14 cellular contexts compared by ENCODE assay signal in genomic region chr2:131521961-131522781, GRCh38. TPM values are rescaled to one million over a fixed set of nuclear protein-coding genes. Genes with fewer than 3 reads are reported as not detected.
DNase-seq lines count a peak whose midpoint lies in the region; ATAC-seq and TF ChIP-seq lines count a peak whose summit lies in the region.
"Had no signal": no experiment of that assay in that cellular context is flagged by ENCODE, and none has a peak within 500 bp of the region (broad histone marks: within the 10 kb centered on the region; RNA-seq: fewer than 3 reads in every experiment).

No MANE protein-coding gene starts in this region.

- no peaks in the 10 kb centered on the region for H3K4me1 ChIP-seq in HEK293 (ENCODE audit: control insufficient read depth, insufficient read depth, low read length)
- peaks cover 0 to 8% (median under 1%) of the 10 kb centered on the region in 9 donors for H3K4me1 ChIP-seq in heart right ventricle
- peaks cover 2% of the 10 kb centered on the region for H3K4me1 ChIP-seq in ovary (ENCODE audit: insufficient read depth)
- H3K4me1 ChIP-seq: SJSA1 had no signal

- H3K27ac ChIP-seq in HEK293 (ENCODE audit: extremely low read depth, low read depth, low read length), result no peak overlapping the region
- peak overlapping the region in 1 of 10 donors; percentile 14 for H3K27ac ChIP-seq in heart right ventricle
- no peak overlapping the region for H3K27ac ChIP-seq in ovary
- H3K27ac ChIP-seq: SJSA1 had no signal

- H3K27me3 ChIP-seq in heart right ventricle (peaks cover 0 to 2% (median 0%) of the 10 kb centered on the region in 7 donors), ovary (no peaks in the 10 kb centered on the region)
- H3K27me3 ChIP-seq: SJSA1 had no signal

- H3K27ac Mint-ChIP-seq in CD14-positive monocyte, result peak overlapping the region in 1 of 7 donors; percentile 5
- H3K27ac Mint-ChIP-seq in Calu3 (ENCODE audit: unreplicated experiment), result no peak overlapping the region
- H3K27ac Mint-ChIP-seq: activated naive CD8-positive, alpha-beta T cell treated with anti-CD3 and anti-CD28 coated beads, Interleukin-2, amount 10 ng/mL, durations not matched to agents 7 days and 5 days had no signal

- intact Hi-C loops in CD14-positive monocyte (cut with micrococcal nuclease), result no loop called here
- intact Hi-C loops in heart right ventricle (cut with DNase I), result no loop called here
- intact Hi-C loops in ovary (cut with DNase I), result no loop called here
- intact Hi-C loops in Calu3 (cut with micrococcal nuclease; ENCODE audit: unreplicated experiment), result no loop called here

- H3K4me3 ChIP-seq in HEK293 (ENCODE audit: low read depth, low read length), result no peak overlapping the region
- no peak overlapping the region for H3K4me3 ChIP-seq in heart right ventricle
- H3K4me3 ChIP-seq in ovary, result no peak overlapping the region
- H3K4me3 ChIP-seq: SJSA1 had no signal

- DNase-seq in CD14-positive monocyte (ENCODE audit: low spot score) (peak; percentile 33), heart right ventricle (peak; percentile 60 to 67), ovary (peak in 4 of 5 donors; percentile 48 to 77 (median 66)), Calu3 (no peak)
- DNase-seq in stimulated activated CD4-positive, alpha-beta T cell treated with anti-CD3 and anti-CD28 coated beads, Interleukin-1b, Interleukin-23, amount 100 ng/mL, for 48 hours, result no peak
- DNase-seq in activated CD4-positive, CD25-positive, alpha-beta regulatory T cell (lab: John Stamatoyannopoulos, UW), result no peak
- DNase-seq: activated CD4-positive, alpha-beta T cell treated with anti-CD3 and anti-CD28 coated beads, Interleukin-2, amount 50 U/mL, for 1 hour; activated naive CD8-positive, alpha-beta T cell treated with anti-CD3 and anti-CD28 coated beads, Interleukin-2, amount 10 ng/mL, durations not matched to agents 7 days and 5 days; activated T-cell treated with anti-CD3 and anti-CD28 coated beads, Interleukin-2, amount 50 U/mL, for 1 hour; natural killer cell; substantia nigra had no signal

- no peak for TF ChIP-seq CTCF in CD14-positive monocyte (IDR thresholded peaks at IDR 0.05)
- no peak for TF ChIP-seq CTCF in HEK293 (tag by site-specific recombination; IDR thresholded peaks at IDR 0.05)
- TF ChIP-seq CTCF in heart right ventricle (IDR thresholded peaks at IDR 0.05), result no peak
- no peak for TF ChIP-seq CTCF in ovary (IDR thresholded peaks at IDR 0.05)
- no peak for TF ChIP-seq CTCF in Calu3 (IDR thresholded peaks at IDR 0.05; ENCODE audit: unreplicated experiment)

- H3K36me3 Mint-ChIP-seq in CD14-positive monocyte, result peaks cover 19 to 44% of the 10 kb centered on the region in 2 donors
- peaks cover 12% of the 10 kb centered on the region for H3K36me3 Mint-ChIP-seq in Calu3 (ENCODE audit: insufficient read depth, unreplicated experiment)
- H3K36me3 Mint-ChIP-seq: IgD-negative memory B cell, natural killer cell had no signal

- no peak for TF ChIP-seq POLR2A in ovary (IDR thresholded peaks at IDR 0.05)

- POLR2A ChIA-PET in HEK293 (lab: Yijun Ruan, JAX), result no interaction called here

- ATAC-seq in heart right ventricle, result peak; percentile 79 to 94 (median 88)
- ATAC-seq: natural killer cell had no signal

- CTCF ChIA-PET in HEK293 (lab: Yijun Ruan, JAX) (no interaction called here), Calu3 (lab: Charles Lee) (no interaction called here)

- 64 to 73% methylated on average over 20 of the region's 20 CpGs for WGBS in heart right ventricle, 2 donors
- 52 to 76% (median 52%) methylated on average over 19 to 20 of the region's 20 CpGs for WGBS in ovary, 3 donors

- no peaks in the 10 kb centered on the region for H3K9me3 ChIP-seq in HEK293 (ENCODE audit: control insufficient read depth, insufficient read depth, low read depth, low read length)
- no peaks in the 10 kb centered on the region for H3K9me3 ChIP-seq in heart right ventricle
- H3K9me3 ChIP-seq in ovary, result no peaks in the 10 kb centered on the region
- H3K9me3 ChIP-seq: SJSA1 had no signal

- H3K4me1 Mint-ChIP-seq in CD14-positive monocyte (peaks cover under 1% of the 10 kb centered on the region), Calu3 (ENCODE audit: low read depth, unreplicated experiment) (no peaks in the 10 kb centered on the region)
- H3K4me1 Mint-ChIP-seq: activated naive CD8-positive, alpha-beta T cell treated with anti-CD3 and anti-CD28 coated beads, Interleukin-2, amount 10 ng/mL, durations not matched to agents 7 days and 5 days; IgD-negative memory B cell; natural killer cell had no signal

- H3K27me3 Mint-ChIP-seq in CD14-positive monocyte (ENCODE audit: low read depth in 3 of 3), result peaks cover 3 to 15% (median 6%) of the 10 kb centered on the region in 3 donors
- H3K27me3 Mint-ChIP-seq in Calu3 (ENCODE audit: unreplicated experiment), result no peaks in the 10 kb centered on the region
- H3K27me3 Mint-ChIP-seq: IgD-negative memory B cell had no signal

- H3K9me3 Mint-ChIP-seq in CD14-positive monocyte (peaks cover 0 to 2% (median 0%) of the 10 kb centered on the region in 7 donors), Calu3 (ENCODE audit: low read depth, unreplicated experiment) (no peaks in the 10 kb centered on the region)
- H3K9me3 Mint-ChIP-seq: activated naive CD8-positive, alpha-beta T cell treated with anti-CD3 and anti-CD28 coated beads, Interleukin-2, amount 10 ng/mL, durations not matched to agents 7 days and 5 days; IgD-negative memory B cell; natural killer cell had no signal

- peaks cover 0 to 43% of the 10 kb centered on the region in 2 experiments; a peak in 1 of 3 replicates for H3K36me3 ChIP-seq in HEK293 (ENCODE audit: control insufficient read depth in 2 of 2, insufficient read depth in 1 of 2, low read length in 2 of 2)
- peaks cover 0 to 36% (median 6%) of the 10 kb centered on the region in 9 donors for H3K36me3 ChIP-seq in heart right ventricle
- no peaks in the 10 kb centered on the region for H3K36me3 ChIP-seq in ovary

- no peak for TF ChIP-seq EP300 in ovary (IDR thresholded peaks at IDR 0.05)

- BruUV-seq in Calu3 (replicated peaks; lab: Mats Ljungman, UMichigan), result no TSS peak

- no peak overlapping the region for H3K4me3 Mint-ChIP-seq in CD14-positive monocyte
- H3K4me3 Mint-ChIP-seq in Calu3 (ENCODE audit: low read depth, unreplicated experiment), result no peak overlapping the region
- H3K4me3 Mint-ChIP-seq: activated naive CD8-positive, alpha-beta T cell treated with anti-CD3 and anti-CD28 coated beads, Interleukin-2, amount 10 ng/mL, durations not matched to agents 7 days and 5 days; IgD-negative memory B cell; natural killer cell had no signal

TF ChIP-seq in HEK293, 187 proteins besides CTCF, POLR2A, EP300 and RAD21 (continues in another document):
- TF ChIP-seq ZBTB48 (tag by site-specific recombination; IDR thresholded peaks at IDR 0.05) (no peak), ZNF248 (tag by site-specific recombination; IDR thresholded peaks at IDR 0.05) (no peak), BCL11A (tag by site-specific recombination; IDR thresholded peaks at IDR 0.05; ENCODE audit: low read depth) (no peak), ZNF184 (tag by site-specific recombination; IDR thresholded peaks at IDR 0.05) (no peak), GLIS2 (tag by site-specific recombination; IDR thresholded peaks at IDR 0.05) (no peak), ZNF513 (tag by site-specific recombination; IDR thresholded peaks at IDR 0.05) (no peak), ZNF558 (tag by site-specific recombination; IDR thresholded peaks at IDR 0.05) (no peak), ZNF138 (tag by site-specific recombination; IDR thresholded peaks at IDR 0.05; ENCODE audit: borderline replicate concordance) (no peak)

RNA-seq across cellular contexts. Expression of gene CCDC74A, which starts 5.5 kb away (rescaled TPM):
- polyA plus RNA-seq in CD14-positive monocyte (not detected), heart right ventricle (1 to 10 TPM; 1.2 to 1.6 TPM), ovary (10 to 100 TPM in 1 of 2 donors, 1 to 10 TPM in 1; 5.3 to 14.6 TPM)
- total RNA-seq in heart right ventricle (1 to 10 TPM in 5 of 10 donors, under 1 TPM in 5; 0.32 to 1.9 (median 0.92) TPM), ovary (10 to 100 TPM in 5 of 7 donors, 1 to 10 TPM in 2; 7.2 to 81.5 (median 13.6) TPM), Calu3 (2022) (1.2 and 2.0 TPM in 2 replicates)
- polyA plus RNA-seq: IgD-negative memory B cell had no signal

RNA-seq across cellular contexts. Expression of gene MZT2A, which starts 30.0 kb away (rescaled TPM):
- polyA plus RNA-seq in CD14-positive monocyte (10 to 100 TPM; 13.6 to 26.0 TPM), heart right ventricle (100 to 1,000 TPM; 533 to 674 TPM), ovary (10 to 100 TPM in 1 of 2 donors, 1 to 10 TPM in 1; 7.5 to 94.1 TPM)
- total RNA-seq in heart right ventricle (100 to 1,000 TPM; 114 to 279 (median 186) TPM), ovary (100 to 1,000 TPM in 6 of 7 donors, 10 to 100 TPM in 1; 91.2 to 206 (median 119) TPM), Calu3 (2022) (100 and 108 TPM in 2 replicates)

RNA-seq across cellular contexts. Expression of gene TUBA3D, which starts 46.3 kb away (rescaled TPM):
- polyA plus RNA-seq in CD14-positive monocyte, result not detected
- 100 to 1,000 TPM in 3 of 10 donors, 10 to 100 TPM in 3, 1 to 10 TPM in 4; 5.1 to 135 (median 13.1) TPM for total RNA-seq in heart right ventricle
- polyA plus RNA-seq in heart right ventricle, result 100 to 1,000 TPM in 1 of 2 donors, 10 to 100 TPM in 1; 92.5 to 677 TPM
- 10 to 100 TPM in 2 of 7 donors, under 1 TPM in 3, not detected in 2; 0.15 to 74.1 (median 0.67) TPM for total RNA-seq in ovary
- polyA plus RNA-seq in ovary, result under 1 TPM; 0.24 to 0.30 TPM
- not detected in 2 replicates for total RNA-seq in Calu3 (2022)
- total RNA-seq: activated naive CD8-positive, alpha-beta T cell treated with anti-CD3 and anti-CD28 coated beads, Interleukin-2, amount 10 ng/mL, durations not matched to agents 7 days and 5 days; natural killer cell; SJSA1 had no signal
- polyA plus RNA-seq: IgD-negative memory B cell had no signal

Comparison
In these comparisons a context has a peak if more than half of its experiments do, and no peak if none do; other contexts are left out.
1. DNase-seq: peak in CD14-positive monocyte (single experiment), heart right ventricle (2 of 2) and ovary (4 of 5); none in Calu3 (single experiment), stimulated activated CD4-positive, alpha-beta T cell treated with anti-CD3 and anti-CD28 coated beads, Interleukin-1b, Interleukin-23, amount 100 ng/mL, for 48 hours (single experiment) and activated CD4-positive, CD25-positive, alpha-beta regulatory T cell (0 of 4).